ENCODE assay signal across 19 cellular contexts in genomic region chr1:175364424-175365076, GRCh38.
DNase-seq lines count a peak whose midpoint lies in the region; ATAC-seq and TF ChIP-seq lines count a peak whose summit lies in the region.
"Had no signal": no experiment of that assay in that cellular context is flagged by ENCODE, and none has a peak within 500 bp of the region (broad histone marks: within the 10 kb centered on the region; RNA-seq: fewer than 3 reads in every experiment).

No MANE protein-coding gene starts in this region.

- no peaks in the 10 kb centered on the region for H3K4me1 Mint-ChIP-seq in endothelial cell (ENCODE audit: unreplicated experiment)
- H3K4me1 Mint-ChIP-seq: central memory CD8-positive, alpha-beta T cell had no signal

- H3K27me3 Mint-ChIP-seq in endothelial cell (ENCODE audit: unreplicated experiment): no peaks in the 10 kb centered on the region

- H3K9me3 Mint-ChIP-seq in endothelial cell (ENCODE audit: unreplicated experiment): no peaks in the 10 kb centered on the region
- H3K9me3 Mint-ChIP-seq: central memory CD8-positive, alpha-beta T cell had no signal

- H3K4me3 Mint-ChIP-seq in endothelial cell (ENCODE audit: unreplicated experiment): no peak overlapping the region
- H3K4me3 Mint-ChIP-seq: B cell; central memory CD8-positive, alpha-beta T cell had no signal

- ATAC-seq in GM18511 (IDR thresholded peaks at IDR 0.05; ENCODE audit: unreplicated experiment) (peak; percentile 86), GM21360 (IDR thresholded peaks at IDR 0.05; ENCODE audit: unreplicated experiment) (peak; percentile 76), HG02943 (IDR thresholded peaks at IDR 0.05; ENCODE audit: low read depth, unreplicated experiment) (peak; percentile 68), HG03565 (IDR thresholded peaks at IDR 0.05; ENCODE audit: unreplicated experiment) (peak; percentile 79)
- ATAC-seq: esophagus mucosa, K562, mucosa of descending colon had no signal

- H3K27ac Mint-ChIP-seq in endothelial cell (ENCODE audit: unreplicated experiment): no peak overlapping the region
- H3K27ac Mint-ChIP-seq: B cell had no signal

- no peak for TF ChIP-seq CTCF in endothelial cell (IDR thresholded peaks at IDR 0.05; ENCODE audit: unreplicated experiment)

- no peak for DNase-seq in activated naive CD4-positive, alpha-beta T cell (lab: John Stamatoyannopoulos, UW)
- DNase-seq in endothelial cell (ENCODE audit: low spot score) (no peak), iPS-NIHi11 (ENCODE audit: low spot score) (no peak)
- DNase-seq in stimulated activated CD4-positive, alpha-beta T cell treated with anti-CD3 and anti-CD28 coated beads, Interleukin-4, amount 100 ng/mL, for 4 hours: no peak
- DNase-seq: activated CD4-positive, alpha-beta T cell treated with anti-CD3 and anti-CD28 coated beads, Interleukin-2, amount 50 U/mL, for 48 hours; activated naive CD4-positive, alpha-beta T cell treated with anti-CD3 and anti-CD28 coated beads, Interleukin-2, amount 50 U/mL, for 16 hours; EL; mucosa of descending colon; NCI-H187 treated with DMSO at 0.1 percent for 48 hours; retina; SW 1271 had no signal

- peaks cover 4% of the 10 kb centered on the region for H3K36me3 Mint-ChIP-seq in endothelial cell (ENCODE audit: low read depth, unreplicated experiment)
